ENCODE assay signal across 1 cellular context in genomic region chr14:95386536-95386935, GRCh38.
TF ChIP-seq lines count a peak whose summit lies in the region.

No MANE protein-coding gene starts in this region.

TF ChIP-seq in GM23338, 12 proteins besides CTCF, POLR2A, EP300 and RAD21 (continued from another document):
- no peak for TF ChIP-seq NANOG (IDR thresholded peaks at IDR 0.05; ENCODE audit: borderline replicate concordance)
- TF ChIP-seq EZH2phosphoT487 (IDR thresholded peaks at IDR 0.05; ENCODE audit: unreplicated experiment), result no peak
- no peak for TF ChIP-seq ETS1 (IDR thresholded peaks at IDR 0.05)
- no peak for TF ChIP-seq CREB1 (CRISPR knock-in tag; IDR thresholded peaks at IDR 0.05; ENCODE audit: low read depth)
- TF ChIP-seq ZNF331 (CRISPR knock-in tag; IDR thresholded peaks at IDR 0.05; ENCODE audit: low read depth), result no peak
